20 cellular contexts compared by ENCODE assay signal in genomic region chr1:236895665-236896387, GRCh38.
DNase-seq lines count a peak whose midpoint lies in the region; ATAC-seq and TF ChIP-seq lines count a peak whose summit lies in the region.
"Had no signal": no experiment of that assay in that cellular context is flagged by ENCODE, and none has a peak within 500 bp of the region (broad histone marks: within the 10 kb centered on the region; RNA-seq: fewer than 3 reads in every experiment).

No MANE protein-coding gene starts in this region.

- no peak for DNase-seq in activated T-cell treated with anti-CD3 and anti-CD28 coated beads, Interleukin-2, amount 50 U/mL, for 24 hours
- no peak for DNase-seq in activated T-cell treated with anti-CD3 and anti-CD28 coated beads, Interleukin-2, amount 50 U/mL, for 4 hours
- DNase-seq in central memory CD8-positive, alpha-beta T cell (ENCODE audit: low spot score in 2 of 2), result no peak
- DNase-seq in left ventricle myocardium inferior, result peak; percentile 51
- DNase-seq in retina, result peak; percentile 35
- no peak for DNase-seq in stimulated activated CD4-positive, alpha-beta T cell treated with anti-CD3 and anti-CD28 coated beads, Interleukin-2, amount 100 ng/mL, for 48 hours
- no peak for DNase-seq in left colon
- DNase-seq in activated CD4-positive, alpha-beta T cell treated with anti-CD3 and anti-CD28 coated beads for 48 hours, result no peak
- DNase-seq: Calu3; CD4-positive, alpha-beta memory T cell; H7; IMR-90; Karpas-422; MG63; NCI-H1092; NCI-H2081 treated with DMSO at 0.1 percent for 48 hours; NCI-H510A treated with DMSO at 0.1 percent for 48 hours; NCI-H82 had no signal

- TF ChIP-seq CTCF in left ventricle myocardium inferior (IDR thresholded peaks at IDR 0.05; ENCODE audit: borderline replicate concordance), result no peak

- H3K4me3 Mint-ChIP-seq in activated T-cell treated with anti-CD3 and anti-CD28 coated beads, Interleukin-2, amount 50 U/mL, for 24 hours, result no peak overlapping the region
- H3K4me3 Mint-ChIP-seq in activated T-cell treated with anti-CD3 and anti-CD28 coated beads, Interleukin-2, amount 50 U/mL, for 4 hours, result no peak overlapping the region
- H3K4me3 Mint-ChIP-seq in central memory CD8-positive, alpha-beta T cell, result no peak overlapping the region
- H3K4me3 Mint-ChIP-seq: CD4-positive, alpha-beta memory T cell had no signal

- H3K27me3 ChIP-seq in left ventricle myocardium inferior (ENCODE audit: low read depth), result no peaks in the 10 kb centered on the region
- H3K27me3 ChIP-seq: MG63 had no signal

- H3K27ac ChIP-seq in left ventricle myocardium inferior (replicated peaks), result peak overlapping the region; percentile 91
- H3K27ac ChIP-seq: 22Rv1 had no signal

- no peak for ATAC-seq in activated T-cell treated with anti-CD3 and anti-CD28 coated beads, Interleukin-2, amount 50 U/mL, for 4 hours
- ATAC-seq in central memory CD8-positive, alpha-beta T cell (replicated peaks; ENCODE audit: extremely low read depth, poor library complexity, severe bottlenecking), result no peak
- ATAC-seq in left colon, result no peak
- ATAC-seq: Panc1 had no signal

- peaks cover 58% of the 10 kb centered on the region for H3K4me1 ChIP-seq in left ventricle myocardium inferior

- no peaks in the 10 kb centered on the region for H3K4me1 Mint-ChIP-seq in activated T-cell treated with anti-CD3 and anti-CD28 coated beads, Interleukin-2, amount 50 U/mL, for 24 hours (ENCODE audit: low read depth)
- no peaks in the 10 kb centered on the region for H3K4me1 Mint-ChIP-seq in activated T-cell treated with anti-CD3 and anti-CD28 coated beads, Interleukin-2, amount 50 U/mL, for 4 hours (ENCODE audit: low read depth)
- H3K4me1 Mint-ChIP-seq in central memory CD8-positive, alpha-beta T cell, result no peaks in the 10 kb centered on the region
- H3K4me1 Mint-ChIP-seq: CD4-positive, alpha-beta memory T cell had no signal

- H3K36me3 Mint-ChIP-seq in activated T-cell treated with anti-CD3 and anti-CD28 coated beads, Interleukin-2, amount 50 U/mL, for 24 hours (ENCODE audit: low read depth), result peaks cover 98% of the 10 kb centered on the region
- peaks cover 81% of the 10 kb centered on the region for H3K36me3 Mint-ChIP-seq in activated T-cell treated with anti-CD3 and anti-CD28 coated beads, Interleukin-2, amount 50 U/mL, for 4 hours (ENCODE audit: insufficient read depth)
- H3K36me3 Mint-ChIP-seq in central memory CD8-positive, alpha-beta T cell (ENCODE audit: insufficient read depth), result peaks cover 43% of the 10 kb centered on the region

- peak overlapping the region; percentile 6 for H3K27ac Mint-ChIP-seq in activated T-cell treated with anti-CD3 and anti-CD28 coated beads, Interleukin-2, amount 50 U/mL, for 24 hours
- H3K27ac Mint-ChIP-seq in central memory CD8-positive, alpha-beta T cell (ENCODE audit: low read depth), result peak overlapping the region; percentile 23

- H3K9me3 Mint-ChIP-seq in activated T-cell treated with anti-CD3 and anti-CD28 coated beads, Interleukin-2, amount 50 U/mL, for 24 hours, result peaks cover 3% of the 10 kb centered on the region
- H3K9me3 Mint-ChIP-seq in activated T-cell treated with anti-CD3 and anti-CD28 coated beads, Interleukin-2, amount 50 U/mL, for 4 hours, result peaks cover 3% of the 10 kb centered on the region
- H3K9me3 Mint-ChIP-seq in central memory CD8-positive, alpha-beta T cell, result peaks cover 4% of the 10 kb centered on the region

- H3K27me3 Mint-ChIP-seq in activated T-cell treated with anti-CD3 and anti-CD28 coated beads, Interleukin-2, amount 50 U/mL, for 24 hours, result no peaks in the 10 kb centered on the region
- H3K27me3 Mint-ChIP-seq in activated T-cell treated with anti-CD3 and anti-CD28 coated beads, Interleukin-2, amount 50 U/mL, for 4 hours (ENCODE audit: low read depth), result no peaks in the 10 kb centered on the region
- H3K27me3 Mint-ChIP-seq in central memory CD8-positive, alpha-beta T cell, result no peaks in the 10 kb centered on the region
- H3K27me3 Mint-ChIP-seq: CD4-positive, alpha-beta memory T cell had no signal

- H3K36me3 ChIP-seq in left ventricle myocardium inferior, result peaks cover 94% of the 10 kb centered on the region

- H3K9me3 ChIP-seq in left ventricle myocardium inferior (replicated peaks), result no peaks in the 10 kb centered on the region
- H3K9me3 ChIP-seq: MG63 had no signal

- H3K4me3 ChIP-seq in left ventricle myocardium inferior, result no peak overlapping the region
- H3K4me3 ChIP-seq: MG63 had no signal

- intact Hi-C loops in left ventricle myocardium inferior (cut with micrococcal nuclease) (no loop called here), left colon (cut with DNase I, micrococcal nuclease) (no loop called here)

Comparison
In these comparisons a context has a peak if more than half of its experiments do, and no peak if none do; other contexts are left out.
1. DNase-seq: peak in left ventricle myocardium inferior (single experiment) and retina (single experiment); none in activated T-cell treated with anti-CD3 and anti-CD28 coated beads, Interleukin-2, amount 50 U/mL, for 24 hours (single experiment), activated T-cell treated with anti-CD3 and anti-CD28 coated beads, Interleukin-2, amount 50 U/mL, for 4 hours (single experiment), central memory CD8-positive, alpha-beta T cell (0 of 2), stimulated activated CD4-positive, alpha-beta T cell treated with anti-CD3 and anti-CD28 coated beads, Interleukin-2, amount 100 ng/mL, for 48 hours (0 of 2), left colon (0 of 2) and activated CD4-positive, alpha-beta T cell treated with anti-CD3 and anti-CD28 coated beads for 48 hours (single experiment).